ENCODE assay signal across 8 cellular contexts in genomic region chr13:52195052-52195837, GRCh38. TPM values are rescaled to one million over a fixed set of nuclear protein-coding genes. Genes with fewer than 3 reads are reported as not detected.
DNase-seq lines count a peak whose midpoint lies in the region; ATAC-seq and TF ChIP-seq lines count a peak whose summit lies in the region.

No MANE protein-coding gene starts in this region.

- H3K27me3 ChIP-seq in lower lobe of right lung (ENCODE audit: low read depth), result no peaks in the 10 kb centered on the region

- H3K36me3 ChIP-seq in lower lobe of right lung, result peaks cover 3% of the 10 kb centered on the region

- ATAC-seq in GM19328 (IDR thresholded peaks at IDR 0.05; ENCODE audit: unreplicated experiment) (peak; percentile 56), HG03558 (IDR thresholded peaks at IDR 0.05; ENCODE audit: extremely low read depth, unreplicated experiment) (peak; percentile 64), lower lobe of right lung (peak; percentile 76 to 89)

- peak; percentile 24 for TF ChIP-seq CTCF in lower lobe of right lung (IDR thresholded peaks at IDR 0.05)

- H3K9me3 ChIP-seq in lower lobe of right lung, result no peaks in the 10 kb centered on the region

- intact Hi-C loops in lower lobe of right lung (cut with DNase I), result no loop called here

- H3K27ac ChIP-seq in lower lobe of right lung, result peak overlapping the region; percentile 88

- DNase-seq in AML-193 (lab: John Stamatoyannopoulos, UW) (peak; percentile 89), dermis blood vessel endothelial cell (peak; percentile 84), lower lobe of right lung (peak; percentile 89), NCI-H774 (lab: John Stamatoyannopoulos, UW) (no peak)
- DNase-seq in activated CD4-positive, alpha-beta T cell treated with anti-CD3 and anti-CD28 coated beads, Interleukin-2, amount 50 U/mL, for 1 hour, result peak; percentile 52
- peak; percentile 42 to 43 for DNase-seq in stimulated activated CD4-positive, alpha-beta T cell treated with anti-CD3 and anti-CD28 coated beads, Interleukin-4, amount 100 ng/mL, for 4 hours

- H3K4me3 ChIP-seq in lower lobe of right lung, result peak overlapping the region; percentile 93

- H3K4me1 ChIP-seq in lower lobe of right lung, result peaks cover 19% of the 10 kb centered on the region

RNA-seq across cellular contexts. Expression of gene NEK3, which starts 35.8 kb away (rescaled TPM):
- 13.2 and 17.9 TPM in 2 replicates for total RNA-seq in dermis blood vessel endothelial cell
- 10.9 TPM for total RNA-seq in lower lobe of right lung
